ENCODE assay signal across 10 cellular contexts in the genomic region with DNA sequence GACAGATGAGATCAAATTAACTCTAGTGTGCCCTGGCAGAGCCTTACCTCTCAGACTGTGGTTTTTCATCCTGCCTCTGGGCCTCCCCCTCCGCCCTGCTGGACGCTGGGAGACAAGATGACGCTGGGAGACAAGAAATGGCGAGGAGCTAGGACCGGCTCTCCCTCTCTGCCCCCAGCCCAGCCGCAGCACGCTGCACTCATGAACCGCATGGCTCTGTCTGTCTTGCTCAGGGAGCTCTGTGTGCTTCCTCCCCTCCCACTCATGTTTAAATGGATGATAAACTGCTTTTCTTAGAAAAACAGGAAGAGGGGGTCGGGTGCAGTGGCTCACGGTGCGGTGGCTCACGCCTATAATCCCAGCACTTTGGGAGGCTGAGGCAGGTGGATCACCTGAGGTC. TPM values are rescaled to one million over a fixed set of nuclear protein-coding genes. Genes with fewer than 3 reads are reported as not detected.
"Had no signal": no experiment of that assay in that cellular context is flagged by ENCODE, and none has a peak within 500 bp of the region (broad histone marks: within the 10 kb centered on the region; RNA-seq: fewer than 3 reads in every experiment).

No MANE protein-coding gene starts in this region.

RNA-seq across cellular contexts. Expression of gene SPATA31C2, which starts 4.7 kb away (rescaled TPM):
- total RNA-seq: activated CD8-positive, alpha-beta T cell treated with anti-CD3 and anti-CD28 coated beads, Interleukin-2, amount 10 ng/mL, durations not matched to agents 7 days and 5 days; activated naive CD8-positive, alpha-beta T cell treated with anti-CD3 and anti-CD28 coated beads, Interleukin-2, amount 10 ng/mL, durations not matched to agents 7 days and 5 days; adrenal gland; bronchial epithelial cell; LHCN-M2; OCI-LY7; Right ventricle myocardium superior; T-helper 1 cell treated with Interleukin-12 subunit alpha and Interleukin-12 subunit beta and Interleukin-4 antibody, amounts not matched to agents 30 ng/mL and 1 ng/mL, for 36 hours; T-helper 2 cell treated with Interferon-gamma antibody and Interleukin-4, amounts not matched to agents 100 ng/mL and 5 ng/mL, for 36 hours had no signal
- polyA plus RNA-seq: adrenal gland, IgD-negative memory B cell had no signal
